In genomic region chrX:153662266-153662665, GRCh38 we compare ENCODE assay signal across 8 cellular contexts. TPM values are rescaled to one million over a fixed set of nuclear protein-coding genes. Genes with fewer than 3 reads are reported as not detected.
A peak's percentile ranks its signal among the peaks of the same experiment; 100 is the strongest.
DNase-seq lines count a peak whose midpoint lies in the region; ATAC-seq and TF ChIP-seq lines count a peak whose summit lies in the region.

No MANE protein-coding gene starts in this region.

- ATAC-seq in activated naive CD8-positive, alpha-beta T cell treated with anti-CD3 and anti-CD28 coated beads, Interleukin-2, amount 50 U/mL, for 24 hours, result no peak
- ATAC-seq in right lobe of liver (peak in 1 of 4 donors; percentile 24), GM21786 (IDR thresholded peaks at IDR 0.05; ENCODE audit: unreplicated experiment) (no peak), gastroesophageal sphincter (no peak)

- no peaks in the 10 kb centered on the region for H3K27me3 ChIP-seq in right lobe of liver
- H3K27me3 ChIP-seq in gastroesophageal sphincter, result peaks cover 14% of the 10 kb centered on the region

- H3K4me3 ChIP-seq in right lobe of liver, result no peak overlapping the region
- no peak overlapping the region for H3K4me3 ChIP-seq in gastroesophageal sphincter

- H3K9me3 ChIP-seq in right lobe of liver, result no peaks in the 10 kb centered on the region
- H3K9me3 ChIP-seq in gastroesophageal sphincter, result no peaks in the 10 kb centered on the region

- TF ChIP-seq CTCF in right lobe of liver (IDR thresholded peaks at IDR 0.05) (peak; percentile 23 to 39 (median 32)), gastroesophageal sphincter (IDR thresholded peaks at IDR 0.05) (peak in 2 of 4 experiments; percentile 28 to 52)

- H3K36me3 ChIP-seq in right lobe of liver, result no peaks in the 10 kb centered on the region
- no peaks in the 10 kb centered on the region for H3K36me3 ChIP-seq in gastroesophageal sphincter

- no peak overlapping the region for H3K27ac ChIP-seq in right lobe of liver
- H3K27ac ChIP-seq in gastroesophageal sphincter, result no peak overlapping the region

- H3K9me3 Mint-ChIP-seq in activated naive CD8-positive, alpha-beta T cell treated with anti-CD3 and anti-CD28 coated beads, Interleukin-2, amount 50 U/mL, for 24 hours, result no peaks in the 10 kb centered on the region

- no peaks in the 10 kb centered on the region for H3K36me3 Mint-ChIP-seq in activated naive CD8-positive, alpha-beta T cell treated with anti-CD3 and anti-CD28 coated beads, Interleukin-2, amount 50 U/mL, for 24 hours (ENCODE audit: low read depth)

- H3K4me1 Mint-ChIP-seq in activated naive CD8-positive, alpha-beta T cell treated with anti-CD3 and anti-CD28 coated beads, Interleukin-2, amount 50 U/mL, for 24 hours, result no peaks in the 10 kb centered on the region

- peak; percentile 44 for DNase-seq in EH (ENCODE audit: low read depth)
- peak; percentile 60 for DNase-seq in SK-N-DZ (ENCODE audit: low spot score)
- peak; percentile 59 for DNase-seq in activated naive CD8-positive, alpha-beta T cell treated with anti-CD3 and anti-CD28 coated beads, Interleukin-2, amount 50 U/mL, for 24 hours
- DNase-seq in right lobe of liver, result peak in 2 of 3 donors; percentile 56 to 61
- peak; percentile 22 to 39 for DNase-seq in stimulated activated CD8-positive, alpha-beta memory T cell treated with anti-CD3 and anti-CD28 coated beads, Interleukin-4, amount 100 ng/mL, for 1 hour (ENCODE audit: low read depth in 2 of 2, low spot score in 1 of 2)
- no peak for DNase-seq in HuH-7.5 (ENCODE audit: low spot score)

- TF ChIP-seq POLR2A in right lobe of liver (IDR thresholded peaks at IDR 0.05), result no peak
- no peak for TF ChIP-seq POLR2A in gastroesophageal sphincter (IDR thresholded peaks at IDR 0.05)

- 29% methylated on average over 10 of the region's 31 CpGs for WGBS in right lobe of liver (ENCODE audit: insufficient coverage, low coverage, low lambda C conversion rate, missing lambda C conversion rate)
- 0% methylated on average over 2 of the region's 31 CpGs; no CpG with 5 or more reads in 1 of the 2 donors for WGBS in gastroesophageal sphincter (ENCODE audit: low coverage in 1 of 2), 2 donors

- H3K4me1 ChIP-seq in right lobe of liver (no peaks in the 10 kb centered on the region), gastroesophageal sphincter (peaks cover 0 to 5% (median 0%) of the 10 kb centered on the region in 3 donors)

- no peak for TF ChIP-seq EP300 in gastroesophageal sphincter (IDR thresholded peaks at IDR 0.05)

- H3K4me3 Mint-ChIP-seq in activated naive CD8-positive, alpha-beta T cell treated with anti-CD3 and anti-CD28 coated beads, Interleukin-2, amount 50 U/mL, for 24 hours, result peak overlapping the region; percentile 49

- intact Hi-C loops in right lobe of liver (cut with DNase I), result no loop called here

- peaks cover 10% of the 10 kb centered on the region for H3K27me3 Mint-ChIP-seq in activated naive CD8-positive, alpha-beta T cell treated with anti-CD3 and anti-CD28 coated beads, Interleukin-2, amount 50 U/mL, for 24 hours

- H3K27ac Mint-ChIP-seq in activated naive CD8-positive, alpha-beta T cell treated with anti-CD3 and anti-CD28 coated beads, Interleukin-2, amount 50 U/mL, for 24 hours, result no peak overlapping the region

RNA-seq across cellular contexts. Expression of gene PNCK, which starts 11.3 kb away (rescaled TPM):
- polyA plus RNA-seq in SK-N-DZ (2014; cell fraction: cytosol; rRNA removed), result 3.5 and 6.9 TPM in 2 replicates
- polyA plus RNA-seq in SK-N-DZ (2014; cell fraction: nucleus; rRNA removed), result 33.5 and 43.9 TPM in 2 replicates
- total RNA-seq in right lobe of liver (under 1 TPM in 1 of 6 experiments, not detected in 5; 0.86 TPM), gastroesophageal sphincter (10 to 100 TPM; 14.4 to 55.9 (median 30.1) TPM)

RNA-seq across cellular contexts. Expression of gene DUSP9, which starts 15.3 kb away (rescaled TPM):
- polyA plus RNA-seq in SK-N-DZ (2014; cell fraction: cytosol; rRNA removed), result 11.5 and 12.9 TPM in 2 replicates
- polyA plus RNA-seq in SK-N-DZ (2014; cell fraction: nucleus; rRNA removed), result 9.0 and 10.4 TPM in 2 replicates
- total RNA-seq in right lobe of liver (1 to 10 TPM in 2 of 6 experiments, under 1 TPM in 4; 0.33 to 3.9 (median 0.69) TPM), gastroesophageal sphincter (not detected)

RNA-seq across cellular contexts. Expression of gene SLC6A8, which starts 25.5 kb away (rescaled TPM):
- 18.4 and 31.5 TPM in 2 replicates for polyA plus RNA-seq in SK-N-DZ (2014; cell fraction: cytosol; rRNA removed)
- 71.2 and 118 TPM in 2 replicates for polyA plus RNA-seq in SK-N-DZ (2014; cell fraction: nucleus; rRNA removed)
- total RNA-seq in right lobe of liver (1 to 10 TPM; 1.6 to 9.2 (median 2.9) TPM), gastroesophageal sphincter (10 to 100 TPM; 25.3 to 86.6 (median 37.9) TPM)

Comparison
In these comparisons a context has a peak if more than half of its experiments do, and no peak if none do; other contexts are left out.
1. RNA of gene PNCK, which starts 11.3 kb away (total RNA-seq): 14.4 to 55.9 TPM in gastroesophageal sphincter; 0.86 TPM in right lobe of liver; every median in the first group is over 4 times any median in the second.